ENCODE assay signal across 8 cellular contexts in the genomic region with DNA sequence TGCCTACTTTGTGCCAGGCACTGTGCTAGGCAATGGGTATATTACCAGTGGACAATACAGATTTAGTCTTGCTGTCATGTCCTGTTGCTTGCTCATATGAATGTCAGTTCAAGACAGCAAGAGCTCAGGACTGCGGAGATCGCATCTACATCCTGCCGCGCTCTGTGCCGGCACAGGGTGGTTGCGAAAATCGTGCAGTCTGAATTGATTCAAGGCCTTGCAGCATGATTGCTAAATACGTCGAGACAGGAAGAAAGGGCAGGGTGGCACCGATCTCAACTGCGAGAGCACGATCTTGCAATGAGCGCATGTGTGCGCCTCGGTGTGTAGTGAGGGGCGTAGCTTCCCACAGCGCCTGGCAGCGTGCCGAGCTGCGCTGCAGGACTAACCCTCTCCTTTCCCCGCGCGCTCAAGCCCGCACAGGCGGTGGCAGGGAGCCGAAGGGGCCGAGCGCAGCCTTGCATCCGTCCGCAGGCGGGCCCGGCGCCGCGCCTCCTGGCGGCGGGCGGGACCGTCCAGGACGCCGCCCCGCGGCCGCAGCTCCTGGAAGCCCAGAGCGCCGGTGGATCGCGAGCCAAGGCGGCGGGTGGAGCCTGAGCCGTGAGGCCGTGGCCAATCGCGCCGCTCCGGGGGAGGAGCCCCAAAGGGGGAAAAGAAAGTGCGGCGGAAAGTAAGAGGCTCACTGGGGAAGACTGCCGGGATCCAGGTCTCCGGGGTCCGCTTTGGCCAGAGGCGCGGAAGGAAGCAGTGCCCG. TPM values are rescaled to one million over a fixed set of nuclear protein-coding genes. Genes with fewer than 3 reads are reported as not detected.
A peak's percentile ranks its signal among the peaks of the same experiment; 100 is the strongest.
DNase-seq lines count a peak whose midpoint lies in the region; ATAC-seq and TF ChIP-seq lines count a peak whose summit lies in the region.

Gene IL1RAP (plus strand): TSS at position 677 of the 754 bp plus-strand sequence. CDS start 50,205 bp downstream, outside the sequence.

- H3K4me3 ChIP-seq in ectodermal cell (ENCODE audit: insufficient read depth, low read depth, low read length): peak within 1 kb of the TSS; percentile 71

- peak within 1 kb of the TSS; percentile 72 for H3K27ac ChIP-seq in C4-2B
- H3K27ac ChIP-seq in ectodermal cell (ENCODE audit: insufficient read depth, low read depth, low read length, poor library complexity, severe bottlenecking): no peak within 1 kb of the TSS

- 2% methylated on average over 64 of the region's 64 CpGs for WGBS in ectodermal cell, 2 experiments

- no peaks in the 10 kb centered on the region for H3K36me3 ChIP-seq in ectodermal cell (ENCODE audit: control insufficient read depth, insufficient read depth, low read length)

- intact Hi-C loops in activated CD8-positive, alpha-beta T cell treated with anti-CD3 and anti-CD28 coated beads for 36 hours (cut with micrococcal nuclease): loop anchor here (2.0 to 5.0 kb wide), 3 partner anchors 73 to 184 kb away; no protein-coding TSS in a partner anchor

- H3K36me3 Mint-ChIP-seq in activated CD8-positive, alpha-beta T cell treated with anti-CD3 and anti-CD28 coated beads for 36 hours (ENCODE audit: low read depth): peaks cover 17% of the 10 kb centered on the region

- DNase-seq in NCI-H774 (lab: John Stamatoyannopoulos, UW) (peak; percentile 95), lung microvascular endothelial cell (ENCODE audit: low read depth in 2 of 2) (peak; percentile 72 to 92)
- peak; percentile 87 for DNase-seq in activated CD8-positive, alpha-beta T cell treated with anti-CD3 and anti-CD28 coated beads for 36 hours
- DNase-seq in stimulated activated CD4-positive, alpha-beta T cell treated with anti-CD3 and anti-CD28 coated beads, TNF-alpha, amount 100 ng/mL, for 4 hours (ENCODE audit: low read depth in 3 of 3): peak; percentile 74 to 80 (median 76)

- POLR2A ChIA-PET in activated CD8-positive, alpha-beta T cell treated with anti-CD3 and anti-CD28 coated beads for 36 hours (lab: Charles Lee): interaction anchor here (0.6 to 1.7 kb wide), 7 partner anchors 20 to 105 kb away, joined by 3 to 7 read pairs (median 4); no protein-coding TSS in a partner anchor

- peak within 1 kb of the TSS; percentile 83 for H3K4me3 Mint-ChIP-seq in activated CD8-positive, alpha-beta T cell treated with anti-CD3 and anti-CD28 coated beads for 36 hours

- H3K4me1 Mint-ChIP-seq in activated CD8-positive, alpha-beta T cell treated with anti-CD3 and anti-CD28 coated beads for 36 hours (ENCODE audit: low read depth): peaks cover 35% of the 10 kb centered on the region

- H3K9me3 Mint-ChIP-seq in activated CD8-positive, alpha-beta T cell treated with anti-CD3 and anti-CD28 coated beads for 36 hours: peaks cover 2% of the 10 kb centered on the region

- CTCF ChIA-PET in activated CD8-positive, alpha-beta T cell treated with anti-CD3 and anti-CD28 coated beads for 36 hours (lab: Charles Lee): interaction anchor here (1.0 to 1.9 kb wide), 10 partner anchors 12 to 181 kb away, joined by 3 to 8 read pairs (median 4); no protein-coding TSS in a partner anchor

- peak within 1 kb of the TSS; percentile 76 for H3K27ac Mint-ChIP-seq in activated CD8-positive, alpha-beta T cell treated with anti-CD3 and anti-CD28 coated beads for 36 hours

- H3K9me3 ChIP-seq in ectodermal cell (ENCODE audit: control insufficient read depth, low read length): no peaks in the 10 kb centered on the region

- TF ChIP-seq CTCF in C4-2B (conservative IDR thresholded peaks at IDR 0.05): peak; percentile 84
- peak; percentile 45 for TF ChIP-seq CTCF in activated CD8-positive, alpha-beta T cell treated with anti-CD3 and anti-CD28 coated beads for 36 hours (IDR thresholded peaks at IDR 0.05)

- H3K27me3 Mint-ChIP-seq in activated CD8-positive, alpha-beta T cell treated with anti-CD3 and anti-CD28 coated beads for 36 hours: no peaks in the 10 kb centered on the region

- ATAC-seq in GM19328 (IDR thresholded peaks at IDR 0.05; ENCODE audit: unreplicated experiment) (peak; percentile 100), HG03469 (IDR thresholded peaks at IDR 0.05; ENCODE audit: unreplicated experiment) (peak; percentile 98)
- peak; percentile 92 for ATAC-seq in activated CD8-positive, alpha-beta T cell treated with anti-CD3 and anti-CD28 coated beads for 36 hours

- no peaks in the 10 kb centered on the region for H3K4me1 ChIP-seq in ectodermal cell (ENCODE audit: control insufficient read depth, insufficient read depth, low read length)

- peaks cover 48% of the 10 kb centered on the region for H3K27me3 ChIP-seq in ectodermal cell (ENCODE audit: control insufficient read depth, insufficient read depth, low read length, poor library complexity, severe bottlenecking)

RNA-seq across cellular contexts. Expression of gene IL1RAP, which starts in this region (rescaled TPM):
- 10 to 100 TPM; 18.8 to 20.2 TPM for total RNA-seq in activated CD8-positive, alpha-beta T cell treated with anti-CD3 and anti-CD28 coated beads for 36 hours
- 4.1 TPM for polyA plus RNA-seq in ectodermal cell (2013, experiment 1 of 4)
- polyA plus RNA-seq in ectodermal cell (2013, experiment 2 of 4): 3.5 TPM
- 2.8 TPM for polyA plus RNA-seq in ectodermal cell (2013, experiment 3 of 4)
- polyA plus RNA-seq in ectodermal cell (2013, experiment 4 of 4): 3.8 TPM
- 1.8 and 2.2 TPM in 2 replicates for total RNA-seq in lung microvascular endothelial cell
